Comparison of ENCODE assay signal across 8 cellular contexts in the genomic region with DNA sequence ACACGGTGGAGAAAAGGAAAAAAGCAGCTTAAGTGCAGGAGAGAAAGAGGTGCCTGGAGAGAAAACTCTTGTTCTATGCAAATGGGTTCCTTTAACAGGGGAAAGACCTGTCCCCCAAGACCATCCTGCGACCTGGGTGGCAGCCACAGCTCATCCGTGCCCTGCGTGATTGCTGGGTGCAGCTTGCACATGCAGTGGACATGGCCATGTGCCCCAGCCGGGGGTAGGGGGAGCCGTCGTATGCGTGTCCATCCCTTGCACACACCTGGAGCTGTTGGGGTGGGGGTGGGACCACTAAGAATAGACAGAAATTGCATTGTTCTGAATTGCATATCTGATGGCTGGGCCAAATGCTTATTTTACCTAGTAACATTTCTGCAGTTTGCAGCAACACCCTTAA.
"Had no signal": no experiment of that assay in that cellular context is flagged by ENCODE, and none has a peak within 500 bp of the region (broad histone marks: within the 10 kb centered on the region; RNA-seq: fewer than 3 reads in every experiment).

No MANE protein-coding gene starts in this region.

- DNase-seq: GDM1, GF-D8 had no signal

- H3K4me3 ChIP-seq: GM12878 had no signal

- FAIRE-seq: G401.6, GM12878, GM12891, GM12892, GM18507, GM19239 had no signal

- ATAC-seq: GM12878 had no signal
